22 cellular contexts compared by ENCODE assay signal in the genomic region with DNA sequence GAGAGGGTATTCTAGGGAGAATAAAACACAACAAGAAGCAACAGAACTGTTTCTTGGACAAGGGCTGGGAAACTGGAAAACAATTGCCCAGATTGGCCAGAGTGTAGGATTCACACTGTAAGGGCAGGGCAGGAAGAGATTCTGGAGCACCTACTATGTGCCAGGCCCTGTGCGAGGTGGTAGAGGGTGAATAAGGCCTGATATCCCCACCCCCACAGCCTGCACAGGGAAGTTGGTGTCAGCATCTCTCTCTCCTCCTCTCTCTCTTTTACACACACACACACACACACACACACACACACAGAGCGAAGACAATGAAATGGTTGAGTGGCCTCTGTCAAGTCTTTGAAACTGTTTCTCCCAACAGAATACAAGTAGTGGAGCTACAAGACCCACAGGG. TPM values are rescaled to one million over a fixed set of nuclear protein-coding genes. Genes with fewer than 3 reads are reported as not detected.
"Had no signal": no experiment of that assay in that cellular context is flagged by ENCODE, and none has a peak within 500 bp of the region (broad histone marks: within the 10 kb centered on the region; RNA-seq: fewer than 3 reads in every experiment).

No MANE protein-coding gene starts in this region.

- H3K27ac ChIP-seq: gastrocnemius medialis, left ventricle myocardium inferior, lower lobe of right lung, neutrophil, right atrium auricular region, sigmoid colon, skin epidermis, thyroid gland, uterus had no signal

- H3K4me3 ChIP-seq: gastrocnemius medialis, left ventricle myocardium inferior, lower lobe of right lung, right atrium auricular region, sigmoid colon, skin epidermis, suprapubic skin, thyroid gland, uterus had no signal

- H3K9me3 ChIP-seq: neutrophil, thyroid gland, uterus had no signal

- H3K4me1 ChIP-seq: gastrocnemius medialis, lower lobe of right lung, right atrium auricular region, sigmoid colon, uterus had no signal

- H3K4me3 Mint-ChIP-seq: memory B cell; natural killer cell treated with Interleukin-12 subunit alpha and Interleukin-12 subunit beta and Interleukin-15 and Interleukin-18, amount 100 ng/mL, for 72 hours; type B pancreatic cell had no signal

- H3K9me3 Mint-ChIP-seq: memory B cell; natural killer cell treated with Interleukin-12 subunit alpha and Interleukin-12 subunit beta and Interleukin-15 and Interleukin-18, amount 100 ng/mL, for 72 hours had no signal

- H3K36me3 ChIP-seq: gastrocnemius medialis, left ventricle myocardium inferior, lower lobe of right lung, neutrophil, right atrium auricular region, sigmoid colon, suprapubic skin, thyroid gland, uterus had no signal

- FAIRE-seq: colon, keratinocyte had no signal

- H3K36me3 Mint-ChIP-seq: memory B cell; natural killer cell treated with Interleukin-12 subunit alpha and Interleukin-12 subunit beta and Interleukin-15 and Interleukin-18, amount 100 ng/mL, for 72 hours; type B pancreatic cell had no signal

- H3K27ac Mint-ChIP-seq: memory B cell; natural killer cell treated with Interleukin-12 subunit alpha and Interleukin-12 subunit beta and Interleukin-15 and Interleukin-18, amount 100 ng/mL, for 72 hours; type B pancreatic cell had no signal

- DNase-seq: cerebellar nuclear complex; dermis blood vessel endothelial cell; effector CD4-positive, alpha-beta T cell; gastrocnemius medialis; left ventricle myocardium inferior; lower lobe of right lung; midbrain; sigmoid colon; stimulated activated CD4-positive, alpha-beta T cell treated with anti-CD3 and anti-CD28 coated beads, Interleukin-12 subunit alpha, Interleukin-12 subunit beta, amount 100 ng/mL, for 4 hours; stimulated activated naive CD4-positive, alpha-beta T cell treated with Interleukin-2 at 50 U/mL for 16 hours; uterus had no signal

- ATAC-seq: esophagus mucosa; gastrocnemius medialis; lower lobe of right lung; natural killer cell treated with Interleukin-12 subunit alpha and Interleukin-12 subunit beta and Interleukin-15 and Interleukin-18, amount 100 ng/mL, for 72 hours had no signal

- H3K27me3 ChIP-seq: gastrocnemius medialis, neutrophil, right atrium auricular region, sigmoid colon, suprapubic skin, thyroid gland, uterus had no signal

- H3K27me3 Mint-ChIP-seq: type B pancreatic cell had no signal

- H3K4me1 Mint-ChIP-seq: memory B cell had no signal

RNA-seq across cellular contexts. Expression of gene SLCO2A1, which starts 47.1 kb away (rescaled TPM):
- total RNA-seq: natural killer cell treated with Interleukin-12 subunit alpha and Interleukin-12 subunit beta and Interleukin-15 and Interleukin-18, amount 100 ng/mL, for 72 hours had no signal
